Comparison of ENCODE assay signal across 11 cellular contexts in genomic region chr16:11181242-11181888, GRCh38.
A peak's percentile ranks its signal among the peaks of the same experiment; 100 is the strongest.
DNase-seq lines count a peak whose midpoint lies in the region; ATAC-seq, FAIRE-seq and TF ChIP-seq lines count a peak whose summit lies in the region.
"Had no signal": no experiment of that assay in that cellular context is flagged by ENCODE, and none has a peak within 500 bp of the region (broad histone marks: within the 10 kb centered on the region; RNA-seq: fewer than 3 reads in every experiment).

No MANE protein-coding gene starts in this region.

- H3K36me3 ChIP-seq in H7 (replicated peaks; ENCODE audit: control insufficient read depth, insufficient read depth, low read length), result no peaks in the 10 kb centered on the region
- no peaks in the 10 kb centered on the region for H3K36me3 ChIP-seq in neural progenitor cell
- H3K36me3 ChIP-seq in brain microvascular endothelial cell (replicated peaks), result no peaks in the 10 kb centered on the region

- H3K36me3 Mint-ChIP-seq in activated naive CD8-positive, alpha-beta T cell treated with anti-CD3 and anti-CD28 coated beads, Interleukin-2, amount 10 ng/mL, durations not matched to agents 7 days and 5 days, result peaks cover 30% of the 10 kb centered on the region
- peaks cover 2% of the 10 kb centered on the region for H3K36me3 Mint-ChIP-seq in neural progenitor cell

- H3K27ac Mint-ChIP-seq in activated naive CD8-positive, alpha-beta T cell treated with anti-CD3 and anti-CD28 coated beads, Interleukin-2, amount 10 ng/mL, durations not matched to agents 7 days and 5 days, result peak overlapping the region; percentile 73
- H3K27ac Mint-ChIP-seq in neural progenitor cell, result peak overlapping the region; percentile 74

- peaks cover 7% of the 10 kb centered on the region for H3K4me1 ChIP-seq in neural progenitor cell
- H3K4me1 ChIP-seq: thyroid gland had no signal

- FAIRE-seq in GM19239 (lab: Jason Lieb, UNC), result no peak

- H3K9me3 ChIP-seq in neural progenitor cell (ENCODE audit: low read depth), result no peaks in the 10 kb centered on the region
- H3K9me3 ChIP-seq: thyroid gland had no signal

- in situ Hi-C loops in brain microvascular endothelial cell (cut with HindIII; ENCODE audit: low pct_ligation_motif_present, low sequenced_read_pairs), result no loop called here

- no peaks in the 10 kb centered on the region for H4K20me1 ChIP-seq in neural progenitor cell (ENCODE audit: low read depth)

- H3K27me3 Mint-ChIP-seq in activated naive CD8-positive, alpha-beta T cell treated with anti-CD3 and anti-CD28 coated beads, Interleukin-2, amount 10 ng/mL, durations not matched to agents 7 days and 5 days, result no peaks in the 10 kb centered on the region
- H3K27me3 Mint-ChIP-seq in neural progenitor cell (ENCODE audit: insufficient read depth, low read depth), result peaks cover 4% of the 10 kb centered on the region

- H3K27me3 ChIP-seq in H7 (ENCODE audit: control insufficient read depth, insufficient read depth, low read length) (no peaks in the 10 kb centered on the region), neural progenitor cell (no peaks in the 10 kb centered on the region), brain microvascular endothelial cell (replicated peaks) (no peaks in the 10 kb centered on the region)
- H3K27me3 ChIP-seq: thyroid gland had no signal

- no peak overlapping the region for H3K4me2 ChIP-seq in neural progenitor cell

- no peaks in the 10 kb centered on the region for H3K79me2 ChIP-seq in neural progenitor cell (ENCODE audit: low read depth)

- no peaks in the 10 kb centered on the region for H3K9me3 Mint-ChIP-seq in activated naive CD8-positive, alpha-beta T cell treated with anti-CD3 and anti-CD28 coated beads, Interleukin-2, amount 10 ng/mL, durations not matched to agents 7 days and 5 days
- no peaks in the 10 kb centered on the region for H3K9me3 Mint-ChIP-seq in neural progenitor cell

- H3K9ac ChIP-seq in neural progenitor cell, result no peak overlapping the region

- no peak overlapping the region for H3K27ac ChIP-seq in neural progenitor cell
- no peak overlapping the region for H3K27ac ChIP-seq in brain microvascular endothelial cell
- H3K27ac ChIP-seq: C4-2B, thyroid gland had no signal

- ATAC-seq in activated naive CD8-positive, alpha-beta T cell treated with anti-CD3 and anti-CD28 coated beads, Interleukin-2, amount 10 ng/mL, durations not matched to agents 7 days and 5 days (ENCODE audit: low read depth), result no peak

- H3F3A ChIP-seq in neural progenitor cell (ENCODE audit: low read depth), result no peaks in the 10 kb centered on the region

- peaks cover 34% of the 10 kb centered on the region for H3K4me1 Mint-ChIP-seq in activated naive CD8-positive, alpha-beta T cell treated with anti-CD3 and anti-CD28 coated beads, Interleukin-2, amount 10 ng/mL, durations not matched to agents 7 days and 5 days
- peaks cover 12% of the 10 kb centered on the region for H3K4me1 Mint-ChIP-seq in neural progenitor cell

- POLR2A ChIA-PET in activated naive CD8-positive, alpha-beta T cell treated with anti-CD3 and anti-CD28 coated beads, Interleukin-2, amount 10 ng/mL, durations not matched to agents 7 days and 5 days (lab: Charles Lee), result no interaction called here

- peak; percentile 20 for DNase-seq in ELF-1 (ENCODE audit: low read depth, low spot score)
- peak; percentile 75 for DNase-seq in H7
- DNase-seq in activated naive CD8-positive, alpha-beta T cell treated with anti-CD3 and anti-CD28 coated beads, Interleukin-2, amount 10 ng/mL, durations not matched to agents 7 days and 5 days, result no peak
- DNase-seq in neural progenitor cell (ENCODE audit: low spot score), result no peak
- DNase-seq in epidermal melanocyte (ENCODE audit: insufficient read length, low spot score), result no peak
- DNase-seq in GM19239 (ENCODE audit: insufficient read length, low spot score), result no peak
- no peak for DNase-seq in brain microvascular endothelial cell
- DNase-seq: effector memory CD4-positive, alpha-beta T cell; NCI-H1092 treated with DMSO at 0.1 percent for 48 hours had no signal

- H2AFZ ChIP-seq in neural progenitor cell (replicated peaks), result no peak overlapping the region

- TF ChIP-seq CTCF in neural progenitor cell (IDR thresholded peaks at IDR 0.05) (no peak), brain microvascular endothelial cell (IDR thresholded peaks at IDR 0.05; ENCODE audit: low read depth, low read length, missing control alignments) (no peak)

- no peak overlapping the region for H3K4me3 ChIP-seq in H7 (ENCODE audit: insufficient read depth, low read depth, low read length)
- H3K4me3 ChIP-seq in neural progenitor cell, result no peak overlapping the region
- H3K4me3 ChIP-seq in brain microvascular endothelial cell (ENCODE audit: low read depth, low read length), result no peak overlapping the region
- H3K4me3 ChIP-seq: thyroid gland had no signal

- no peak overlapping the region for H3K4me3 Mint-ChIP-seq in activated naive CD8-positive, alpha-beta T cell treated with anti-CD3 and anti-CD28 coated beads, Interleukin-2, amount 10 ng/mL, durations not matched to agents 7 days and 5 days
- H3K4me3 Mint-ChIP-seq in neural progenitor cell, result no peak overlapping the region

Comparison
In these comparisons a context has a peak if more than half of its experiments do, and no peak if none do; other contexts are left out.
1. DNase-seq: peak in ELF-1 (single experiment) and H7 (single experiment); none in activated naive CD8-positive, alpha-beta T cell treated with anti-CD3 and anti-CD28 coated beads, Interleukin-2, amount 10 ng/mL, durations not matched to agents 7 days and 5 days (single experiment), neural progenitor cell (single experiment), epidermal melanocyte (single experiment), GM19239 (single experiment) and brain microvascular endothelial cell (single experiment).